1 cellular context compared by ENCODE assay signal in genomic region chr18:77066689-77067088, GRCh38.
TF ChIP-seq lines count a peak whose summit lies in the region.

No MANE protein-coding gene starts in this region.

TF ChIP-seq in HCT116, 20 proteins besides CTCF, POLR2A, EP300 and RAD21 (continued from another document):
- TF ChIP-seq YY1 (IDR thresholded peaks at IDR 0.05; ENCODE audit: extremely low read depth, insufficient replicate concordance, low read depth, low read length) = no peak
- TF ChIP-seq EGR1 (IDR thresholded peaks at IDR 0.05; ENCODE audit: low read depth) = no peak
- TF ChIP-seq SP1 (IDR thresholded peaks at IDR 0.05; ENCODE audit: low read depth) = no peak
TF ChIP-seq in HCT116: peak in this region for 0.
